Comparison of ENCODE assay signal across 10 cellular contexts in genomic region chr17:57484826-57485565, GRCh38.
A peak's percentile ranks its signal among the peaks of the same experiment; 100 is the strongest.
DNase-seq lines count a peak whose midpoint lies in the region; ATAC-seq and TF ChIP-seq lines count a peak whose summit lies in the region.
"Had no signal": no experiment of that assay in that cellular context is flagged by ENCODE, and none has a peak within 500 bp of the region (broad histone marks: within the 10 kb centered on the region; RNA-seq: fewer than 3 reads in every experiment).

No MANE protein-coding gene starts in this region.

- H3K27ac Mint-ChIP-seq in Caco-2 (ENCODE audit: unreplicated experiment) (peak overlapping the region; percentile 5), T-helper 17 cell (peak overlapping the region; percentile 14), nephron progenitor cell (peak overlapping the region; percentile 99)

- ATAC-seq in HG02610 (IDR thresholded peaks at IDR 0.05; ENCODE audit: unreplicated experiment): peak; percentile 64
- ATAC-seq in T-helper 17 cell: no peak
- ATAC-seq in GM18511 (IDR thresholded peaks at IDR 0.05; ENCODE audit: unreplicated experiment): no peak
- no peak for ATAC-seq in HG03159 (IDR thresholded peaks at IDR 0.05; ENCODE audit: unreplicated experiment)
- ATAC-seq in GM18519 (IDR thresholded peaks at IDR 0.05; ENCODE audit: low FRiP score, unreplicated experiment): no peak

- H3K36me3 Mint-ChIP-seq in Caco-2 (ENCODE audit: insufficient read depth, unreplicated experiment) (peaks cover 39% of the 10 kb centered on the region), T-helper 17 cell (ENCODE audit: low read depth) (no peaks in the 10 kb centered on the region), nephron progenitor cell (ENCODE audit: low read depth) (peaks cover 37% of the 10 kb centered on the region)

- H3K4me1 ChIP-seq in Caco-2: peaks cover 11% of the 10 kb centered on the region; the same call in 1 of the 2 replicates

- H3K4me1 Mint-ChIP-seq in Caco-2 (ENCODE audit: low read depth, unreplicated experiment) (peaks cover 13% of the 10 kb centered on the region), T-helper 17 cell (peaks cover 48% of the 10 kb centered on the region), nephron progenitor cell (peaks cover 98% of the 10 kb centered on the region)

- DNase-seq in Caco-2: no peak
- no peak for DNase-seq in T-helper 17 cell
- no peak for DNase-seq in nephron progenitor cell
- DNase-seq: activated naive CD4-positive, alpha-beta T cell treated with Interleukin-2 at 50 U/mL for 16 hours; kidney; NCI-H446 treated with DMSO at 0.1 percent for 48 hours had no signal

- H3K9me3 ChIP-seq in Caco-2 (no peaks in the 10 kb centered on the region), T-helper 17 cell (ENCODE audit: control insufficient read depth, low read length, poor library complexity, severe bottlenecking) (no peaks in the 10 kb centered on the region)

- CTCF ChIA-PET in Caco-2 (lab: Charles Lee): interaction anchor here (0.6 kb wide), 1 partner anchor 20 kb away, joined by 3 read pairs; no protein-coding TSS in a partner anchor

- H3K9me3 Mint-ChIP-seq in Caco-2 (ENCODE audit: unreplicated experiment) (no peaks in the 10 kb centered on the region), nephron progenitor cell (no peaks in the 10 kb centered on the region)

- POLR2A ChIA-PET in Caco-2 (lab: Charles Lee): interaction anchor here (0.5 kb wide), 1 partner anchor 40 kb away, joined by 8 read pairs; no protein-coding TSS in a partner anchor

- H3K27me3 Mint-ChIP-seq in Caco-2 (ENCODE audit: insufficient read depth, unreplicated experiment): no peaks in the 10 kb centered on the region
- H3K27me3 Mint-ChIP-seq in T-helper 17 cell: no peaks in the 10 kb centered on the region
- no peaks in the 10 kb centered on the region for H3K27me3 Mint-ChIP-seq in nephron progenitor cell (ENCODE audit: low read depth, poor library complexity)

- no TSS peak for BruUV-seq in Caco-2 (replicated peaks; lab: Mats Ljungman, UMichigan)

- H3K4me3 Mint-ChIP-seq in Caco-2 (ENCODE audit: unreplicated experiment) (no peak overlapping the region), T-helper 17 cell (no peak overlapping the region), nephron progenitor cell (peak overlapping the region; percentile 50)

- no peaks in the 10 kb centered on the region for H3K36me3 ChIP-seq in Caco-2 (ENCODE audit: control insufficient read depth, insufficient read depth, low read length)

- no peaks in the 10 kb centered on the region for H3K27me3 ChIP-seq in Caco-2 (replicated peaks; ENCODE audit: control insufficient read depth, insufficient read depth, low read length)

- intact Hi-C loops in Caco-2 (cut with micrococcal nuclease; ENCODE audit: unreplicated experiment): loop anchor here (5.0 kb wide), 1 partner anchor 32 kb away; no protein-coding TSS in a partner anchor

- TF ChIP-seq CTCF in Caco-2 (IDR thresholded peaks at IDR 0.05; ENCODE audit: insufficient read depth in 1 of 2, low read depth in 1 of 2, low read length in 1 of 2, severe bottlenecking in 1 of 2, unreplicated experiment in 1 of 2): no peak
- no peak for TF ChIP-seq CTCF in nephron progenitor cell (IDR thresholded peaks at IDR 0.05)

- H3K4me3 ChIP-seq in Caco-2 (ENCODE audit: low read depth, low read length): no peak overlapping the region

Comparison
In these comparisons a context has a peak if more than half of its experiments do, and no peak if none do; other contexts are left out.
1. H3K27ac Mint-ChIP-seq: peak in every context shown above with its lines; median percentile 99 in nephron progenitor cell; 14 in T-helper 17 cell; 5 in Caco-2.